Comparison of ENCODE assay signal across 8 cellular contexts in genomic region chr1:170967042-170967910, GRCh38. TPM values are rescaled to one million over a fixed set of nuclear protein-coding genes. Genes with fewer than 3 reads are reported as not detected.
DNase-seq lines count a peak whose midpoint lies in the region; ATAC-seq and TF ChIP-seq lines count a peak whose summit lies in the region.

No MANE protein-coding gene starts in this region.

- H3K27me3 ChIP-seq in Loucy (ENCODE audit: insufficient read depth, low read length, poor library complexity, severe bottlenecking) (no peaks in the 10 kb centered on the region), adipocyte (replicated peaks; ENCODE audit: control insufficient read depth, insufficient read depth, low read length) (no peaks in the 10 kb centered on the region), right atrium auricular region (no peaks in the 10 kb centered on the region), spleen (replicated peaks in 1 of 7) (no peaks in the 10 kb centered on the region)

- TF ChIP-seq CTCF in Loucy (conservative IDR thresholded peaks at IDR 0.05; ENCODE audit: low read length) (peak; percentile 78), right atrium auricular region (IDR thresholded peaks at IDR 0.05) (peak; percentile 38 to 76), spleen (IDR thresholded peaks at IDR 0.05 in 8 of 11, conservative IDR thresholded peaks at IDR 0.05 in 3 of 11) (peak in 8 of 11 experiments; percentile 27 to 68 (median 49))

- H3K9me3 ChIP-seq in Loucy (ENCODE audit: insufficient read depth, low read depth, low read length): no peaks in the 10 kb centered on the region
- no peaks in the 10 kb centered on the region for H3K9me3 ChIP-seq in adipocyte (ENCODE audit: control insufficient read depth, low read length)
- H3K9me3 ChIP-seq in right atrium auricular region: no peaks in the 10 kb centered on the region
- H3K9me3 ChIP-seq in spleen: no peaks in the 10 kb centered on the region

- ATAC-seq in GM21529 (IDR thresholded peaks at IDR 0.05; ENCODE audit: unreplicated experiment): peak; percentile 71
- ATAC-seq in HG03045 (IDR thresholded peaks at IDR 0.05; ENCODE audit: unreplicated experiment): no peak

- H3K9me2 ChIP-seq in Loucy (replicated peaks; ENCODE audit: low read depth, low read length): no peaks in the 10 kb centered on the region

- peak; percentile 59 for DNase-seq in ELR (ENCODE audit: low read depth)
- peak; percentile 84 for DNase-seq in adipocyte (ENCODE audit: low read depth)
- DNase-seq in right atrium auricular region (ENCODE audit: low spot score): no peak
- no peak for DNase-seq in spleen
- no peak for DNase-seq in posterior cingulate gyrus

- H3K27ac ChIP-seq in right atrium auricular region (no peak overlapping the region), spleen (no peak overlapping the region)

- intact Hi-C loops in spleen (cut with DNase I; ENCODE audit: low total_unique reads) (loop anchor here (5.0 to 10.0 kb wide), 2 partner anchors 258 to 345 kb away; partner anchors contain the start of gene FMO4), posterior cingulate gyrus (cut with DNase I) (no loop called here)

- H3K4me1 ChIP-seq in Loucy (ENCODE audit: insufficient read depth, low read length, poor library complexity, severe bottlenecking) (no peaks in the 10 kb centered on the region), adipocyte (ENCODE audit: control insufficient read depth, insufficient read depth, low read length) (peaks cover 7% of the 10 kb centered on the region), right atrium auricular region (no peaks in the 10 kb centered on the region), spleen (no peaks in the 10 kb centered on the region)

- H3K4me2 ChIP-seq in Loucy (ENCODE audit: low read depth, low read length, poor library complexity, severe bottlenecking): no peak overlapping the region

- no peak overlapping the region for H3K9ac ChIP-seq in Loucy (ENCODE audit: low read depth, low read length, poor library complexity, severe bottlenecking)
- H3K9ac ChIP-seq in adipocyte (ENCODE audit: low read length): peak overlapping the region; percentile 20

- WGBS in spleen, 5 donors: 18 to 31% (median 25%) methylated on average over 5 of the region's 5 CpGs

- no peak overlapping the region for H2AFZ ChIP-seq in Loucy (ENCODE audit: low read length)

- H4K20me1 ChIP-seq in Loucy (ENCODE audit: insufficient read depth, low read length, poor library complexity, severe bottlenecking): no peaks in the 10 kb centered on the region

- H3K79me2 ChIP-seq in Loucy (ENCODE audit: insufficient read depth, low read length): no peaks in the 10 kb centered on the region

- no peaks in the 10 kb centered on the region for H3F3A ChIP-seq in Loucy (ENCODE audit: low read depth)

- no peak for TF ChIP-seq POLR2A in spleen (IDR thresholded peaks at IDR 0.05)

- H3K4me3 ChIP-seq in Loucy (ENCODE audit: low read length, poor library complexity, severe bottlenecking): no peak overlapping the region
- peak overlapping the region; percentile 2 for H3K4me3 ChIP-seq in adipocyte (ENCODE audit: low read length)
- H3K4me3 ChIP-seq in right atrium auricular region: no peak overlapping the region
- no peak overlapping the region for H3K4me3 ChIP-seq in spleen

- no peaks in the 10 kb centered on the region for H3K36me3 ChIP-seq in Loucy (ENCODE audit: insufficient read depth, low read length)
- no peaks in the 10 kb centered on the region for H3K36me3 ChIP-seq in adipocyte (ENCODE audit: control insufficient read depth, insufficient read depth, low read length, severe bottlenecking)
- no peaks in the 10 kb centered on the region for H3K36me3 ChIP-seq in right atrium auricular region
- H3K36me3 ChIP-seq in spleen: no peaks in the 10 kb centered on the region

RNA-seq across cellular contexts. Expression of gene MROH9, which starts 31.9 kb away (rescaled TPM):
- total RNA-seq in right atrium auricular region (not detected), spleen (not detected)
- not detected for polyA plus RNA-seq in spleen

Comparison
In these comparisons a context has a peak if more than half of its experiments do, and no peak if none do; other contexts are left out.
1. DNase-seq: peak in ELR (single experiment) and adipocyte (single experiment); none in right atrium auricular region (single experiment), spleen (single experiment) and posterior cingulate gyrus (0 of 10).
2. Peak in every context shown above with its lines, with median percentiles within 50 percentile points of each other: CTCF ChIP-seq.